8 cellular contexts compared by ENCODE assay signal in genomic region chr6:45377041-45377554, GRCh38. TPM values are rescaled to one million over a fixed set of nuclear protein-coding genes. Genes with fewer than 3 reads are reported as not detected.
DNase-seq lines count a peak whose midpoint lies in the region; ATAC-seq and TF ChIP-seq lines count a peak whose summit lies in the region.

No MANE protein-coding gene starts in this region.

- ATAC-seq in HG03342 (IDR thresholded peaks at IDR 0.05; ENCODE audit: unreplicated experiment): peak; percentile 3
- ATAC-seq in activated CD8-positive, alpha-beta T cell treated with anti-CD3 and anti-CD28 coated beads, Interleukin-2, amount 10 ng/mL, durations not matched to agents 7 days and 5 days: no peak
- no peak for ATAC-seq in HG03457 (IDR thresholded peaks at IDR 0.05; ENCODE audit: unreplicated experiment)

- TF ChIP-seq CTCF in foreskin fibroblast (IDR thresholded peaks at IDR 0.05; ENCODE audit: low read depth, low read length) (no peak), osteocyte (IDR thresholded peaks at IDR 0.05) (no peak)

- peak overlapping the region; percentile 100 for H3K27ac Mint-ChIP-seq in activated CD8-positive, alpha-beta T cell treated with anti-CD3 and anti-CD28 coated beads, Interleukin-2, amount 10 ng/mL, durations not matched to agents 7 days and 5 days
- peak overlapping the region; percentile 100 for H3K27ac Mint-ChIP-seq in osteocyte (ENCODE audit: unreplicated experiment)

- POLR2A ChIA-PET in activated CD8-positive, alpha-beta T cell treated with anti-CD3 and anti-CD28 coated beads, Interleukin-2, amount 10 ng/mL, durations not matched to agents 7 days and 5 days (lab: Charles Lee): interaction anchor here (0.5 to 0.6 kb wide), 2 partner anchors 262 to 1107 kb away, joined by 3 read pairs; partner anchors contain the start of gene TMEM151B

- peaks cover 2% of the 10 kb centered on the region for H3K36me3 Mint-ChIP-seq in activated CD8-positive, alpha-beta T cell treated with anti-CD3 and anti-CD28 coated beads, Interleukin-2, amount 10 ng/mL, durations not matched to agents 7 days and 5 days (ENCODE audit: low read depth)
- H3K36me3 Mint-ChIP-seq in osteocyte (ENCODE audit: unreplicated experiment): no peaks in the 10 kb centered on the region

- peaks cover 18% of the 10 kb centered on the region for H3K4me1 Mint-ChIP-seq in activated CD8-positive, alpha-beta T cell treated with anti-CD3 and anti-CD28 coated beads, Interleukin-2, amount 10 ng/mL, durations not matched to agents 7 days and 5 days (ENCODE audit: low read depth)
- H3K4me1 Mint-ChIP-seq in osteocyte (ENCODE audit: unreplicated experiment): peaks cover 29% of the 10 kb centered on the region

- CTCF ChIA-PET in activated CD8-positive, alpha-beta T cell treated with anti-CD3 and anti-CD28 coated beads, Interleukin-2, amount 10 ng/mL, durations not matched to agents 7 days and 5 days (lab: Charles Lee): interaction anchor here (1.4 to 3.6 kb wide), 6 partner anchors 11 to 902 kb away, joined by 3 to 20 read pairs (median 8); partner anchors contain the start of gene RUNX2

- peak overlapping the region; percentile 98 for H3K4me3 Mint-ChIP-seq in activated CD8-positive, alpha-beta T cell treated with anti-CD3 and anti-CD28 coated beads, Interleukin-2, amount 10 ng/mL, durations not matched to agents 7 days and 5 days
- H3K4me3 Mint-ChIP-seq in osteocyte (ENCODE audit: unreplicated experiment): peak overlapping the region; percentile 97

- H3K9me3 Mint-ChIP-seq in activated CD8-positive, alpha-beta T cell treated with anti-CD3 and anti-CD28 coated beads, Interleukin-2, amount 10 ng/mL, durations not matched to agents 7 days and 5 days (ENCODE audit: insufficient read depth): no peaks in the 10 kb centered on the region
- no peaks in the 10 kb centered on the region for H3K9me3 Mint-ChIP-seq in osteocyte (ENCODE audit: unreplicated experiment)

- in situ Hi-C loops in KBM-7 (cut with MboI; ENCODE audit: low pct_unique_long_range_greater_than_20kb, low sequenced_read_pairs): no loop called here

- peak overlapping the region; percentile 73 to 77 for H3K4me3 ChIP-seq in foreskin fibroblast (ENCODE audit: low read depth in 1 of 2, low read length in 2 of 2)

- H3K27me3 Mint-ChIP-seq in activated CD8-positive, alpha-beta T cell treated with anti-CD3 and anti-CD28 coated beads, Interleukin-2, amount 10 ng/mL, durations not matched to agents 7 days and 5 days (ENCODE audit: low read depth): no peaks in the 10 kb centered on the region
- no peaks in the 10 kb centered on the region for H3K27me3 Mint-ChIP-seq in osteocyte (ENCODE audit: unreplicated experiment)

- peak; percentile 81 to 86 for DNase-seq in activated CD4-positive, alpha-beta T cell treated with anti-CD3 and anti-CD28 coated beads for 4 hours
- no peak for DNase-seq in activated CD4-positive, alpha-beta T cell treated with anti-CD3 and anti-CD28 coated beads for 48 hours
- DNase-seq in activated CD8-positive, alpha-beta T cell treated with anti-CD3 and anti-CD28 coated beads, Interleukin-2, amount 10 ng/mL, durations not matched to agents 7 days and 5 days: no peak
- DNase-seq in foreskin fibroblast (no peak), osteocyte (ENCODE audit: extremely low spot score, unreplicated experiment) (no peak), KBM-7 (no peak)

RNA-seq across cellular contexts. Expression of gene SUPT3H, which starts 0.6 kb away (rescaled TPM):
- 1 to 10 TPM; 6.4 to 9.1 TPM for total RNA-seq in activated CD8-positive, alpha-beta T cell treated with anti-CD3 and anti-CD28 coated beads, Interleukin-2, amount 10 ng/mL, durations not matched to agents 7 days and 5 days
- 13.2 and 15.1 TPM in 2 replicates for total RNA-seq in osteocyte

RNA-seq across cellular contexts. Expression of gene RUNX2, which starts 49.0 kb away (rescaled TPM):
- total RNA-seq in activated CD8-positive, alpha-beta T cell treated with anti-CD3 and anti-CD28 coated beads, Interleukin-2, amount 10 ng/mL, durations not matched to agents 7 days and 5 days: 1 to 10 TPM; 2.7 to 3.0 TPM
- total RNA-seq in osteocyte: 25.3 and 28.1 TPM in 2 replicates

Comparison
In these comparisons a context has a peak if more than half of its experiments do, and no peak if none do; other contexts are left out.
1. DNase-seq: peak in activated CD4-positive, alpha-beta T cell treated with anti-CD3 and anti-CD28 coated beads for 4 hours (2 of 2); none in activated CD4-positive, alpha-beta T cell treated with anti-CD3 and anti-CD28 coated beads for 48 hours (single experiment), activated CD8-positive, alpha-beta T cell treated with anti-CD3 and anti-CD28 coated beads, Interleukin-2, amount 10 ng/mL, durations not matched to agents 7 days and 5 days (single experiment), foreskin fibroblast (0 of 2), osteocyte (single experiment) and KBM-7 (single experiment).